30 cellular contexts compared by ENCODE assay signal in the genomic region with DNA sequence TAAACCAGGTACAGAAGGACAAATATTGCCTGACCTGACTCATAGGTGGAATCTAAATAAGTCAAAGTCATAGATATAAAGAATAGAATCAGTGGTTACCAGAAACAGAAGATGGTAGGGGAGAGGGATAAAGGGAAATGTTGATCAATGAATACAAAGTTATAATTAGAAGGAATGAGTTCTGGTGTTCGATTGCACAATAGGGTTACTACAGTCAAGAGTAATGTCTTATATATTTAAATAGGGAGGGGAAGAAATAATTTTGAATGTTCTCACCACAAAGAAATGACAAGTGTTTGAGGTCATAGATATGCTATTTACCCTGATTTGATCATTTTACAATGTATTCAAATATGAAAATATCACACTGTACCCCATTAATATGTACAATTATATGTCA.
"Had no signal": no experiment of that assay in that cellular context is flagged by ENCODE, and none has a peak within 500 bp of the region (broad histone marks: within the 10 kb centered on the region; RNA-seq: fewer than 3 reads in every experiment).

No MANE protein-coding gene starts in this region.

- DNase-seq: hypothalamus; immature natural killer cell; kidney; left colon; left lung; lower lobe of right lung; mammary epithelial cell; mesenchymal stem cell; naive thymus-derived CD8-positive, alpha-beta T cell; nucleus accumbens; pancreas; posterior cingulate gyrus; retina; right cardiac atrium; sigmoid colon; small intestine; spleen; stimulated activated CD4-positive, alpha-beta T cell treated with anti-CD3 and anti-CD28 coated beads, Interleukin-4, amount 100 ng/mL, for 24 hours; stimulated activated naive CD4-positive, alpha-beta T cell; tibial artery; trophoblast cell; upper lobe of right lung had no signal

- H3K9me3 Mint-ChIP-seq: nephron, neural crest cell had no signal

- H3K4me3 ChIP-seq: left lung, lower lobe of right lung, pancreas, prostate gland, sigmoid colon, spleen, suprapubic skin, thoracic aorta, tibial artery, upper lobe of right lung had no signal

- H3K4me1 ChIP-seq: left lung, lower lobe of right lung, prostate gland, spleen, suprapubic skin, upper lobe of right lung had no signal

- H3K36me3 ChIP-seq: left lung, lower lobe of right lung, pancreas, prostate gland, sigmoid colon, spleen, suprapubic skin, thoracic aorta, tibial artery, upper lobe of right lung had no signal

- H3K9me3 ChIP-seq: left lung, lower lobe of right lung, pancreas, prostate gland, sigmoid colon, suprapubic skin, thoracic aorta, tibial artery, upper lobe of right lung had no signal

- H3K4me1 Mint-ChIP-seq: immature natural killer cell; naive thymus-derived CD8-positive, alpha-beta T cell; nephron; neural crest cell; stimulated activated effector memory CD8-positive, alpha-beta T cell treated with anti-CD3 and anti-CD28 coated beads, Interleukin-12 subunit alpha, Interleukin-12 subunit beta, amount 100 ng/mL, for 72 hours had no signal

- H3K27ac ChIP-seq: left lung, lower lobe of right lung, pancreas, prostate gland, sigmoid colon, spleen, suprapubic skin, thoracic aorta, tibial artery, upper lobe of right lung had no signal

- ATAC-seq: left colon; left lung; lower lobe of right lung; naive thymus-derived CD8-positive, alpha-beta T cell; pancreas; right cardiac atrium; stimulated activated effector memory CD8-positive, alpha-beta T cell treated with anti-CD3 and anti-CD28 coated beads, Interleukin-12 subunit alpha, Interleukin-12 subunit beta, amount 100 ng/mL, for 72 hours; upper lobe of right lung had no signal

- H3K4me3 Mint-ChIP-seq: immature natural killer cell; naive thymus-derived CD8-positive, alpha-beta T cell; nephron; neural crest cell; stimulated activated effector memory CD8-positive, alpha-beta T cell treated with anti-CD3 and anti-CD28 coated beads, Interleukin-12 subunit alpha, Interleukin-12 subunit beta, amount 100 ng/mL, for 72 hours; stimulated activated naive CD8-positive, alpha-beta T cell treated with anti-CD3 and anti-CD28 coated beads, Interleukin-15, Interleukin-2, amounts not matched to agents 100 ng/mL and 50 ng/mL, for 24 hours had no signal

- H3K36me3 Mint-ChIP-seq: immature natural killer cell; naive thymus-derived CD8-positive, alpha-beta T cell; stimulated activated effector memory CD8-positive, alpha-beta T cell treated with anti-CD3 and anti-CD28 coated beads, Interleukin-12 subunit alpha, Interleukin-12 subunit beta, amount 100 ng/mL, for 72 hours had no signal

- H3K27me3 ChIP-seq: left lung, pancreas, sigmoid colon, spleen, suprapubic skin, tibial artery, upper lobe of right lung had no signal

- FAIRE-seq: kidney, pancreas, small intestine, urothelium cell line had no signal

- H3K27ac Mint-ChIP-seq: immature natural killer cell; naive thymus-derived CD8-positive, alpha-beta T cell; nephron; stimulated activated effector memory CD8-positive, alpha-beta T cell treated with anti-CD3 and anti-CD28 coated beads, Interleukin-12 subunit alpha, Interleukin-12 subunit beta, amount 100 ng/mL, for 72 hours; stimulated activated naive CD8-positive, alpha-beta T cell treated with anti-CD3 and anti-CD28 coated beads, Interleukin-15, Interleukin-2, amounts not matched to agents 100 ng/mL and 50 ng/mL, for 24 hours had no signal

- H3K27me3 Mint-ChIP-seq: naive thymus-derived CD8-positive, alpha-beta T cell; stimulated activated naive CD8-positive, alpha-beta T cell treated with anti-CD3 and anti-CD28 coated beads, Interleukin-15, Interleukin-2, amounts not matched to agents 100 ng/mL and 50 ng/mL, for 24 hours had no signal
